In genomic region chr16:57700801-57701551, GRCh38 we compare ENCODE assay signal across 1 cellular context.
TF ChIP-seq lines count a peak whose summit lies in the region.

No MANE protein-coding gene starts in this region.

TF ChIP-seq in A549, 52 proteins besides CTCF, POLR2A, EP300 and RAD21:
- TF ChIP-seq ZSCAN20 (CRISPR knock-in tag; IDR thresholded peaks at IDR 0.05): no peak
- peak; percentile 23 for TF ChIP-seq MAFK (IDR thresholded peaks at IDR 0.05; ENCODE audit: partially characterized antibody)
TF ChIP-seq in A549: peak in this region for 1.
